Comparison of ENCODE assay signal across 38 cellular contexts in genomic region chr7:314853-315252, GRCh38. TPM values are rescaled to one million over a fixed set of nuclear protein-coding genes. Genes with fewer than 3 reads are reported as not detected.
"Had no signal": no experiment of that assay in that cellular context is flagged by ENCODE, and none has a peak within 500 bp of the region (broad histone marks: within the 10 kb centered on the region; RNA-seq: fewer than 3 reads in every experiment).

No MANE protein-coding gene starts in this region.

- H3K4me3 Mint-ChIP-seq: activated CD4-positive, alpha-beta memory T cell treated with anti-CD3 and anti-CD28 coated beads, Interleukin-2, amount 10 ng/mL, durations not matched to agents 7 days and 5 days; activated CD4-positive, alpha-beta T cell treated with anti-CD3 and anti-CD28 coated beads for 36 hours; activated CD4-positive, alpha-beta T cell treated with anti-CD3 and anti-CD28 coated beads, Interleukin-2, amount 10 ng/mL, durations not matched to agents 7 days and 5 days; activated CD8-positive, alpha-beta memory T cell treated with anti-CD3 and anti-CD28 coated beads, Interleukin-2, amount 10 ng/mL, durations not matched to agents 7 days and 5 days; activated CD8-positive, alpha-beta T cell treated with anti-CD3 and anti-CD28 coated beads, Interleukin-2, amount 10 ng/mL, durations not matched to agents 7 days and 5 days; activated naive CD4-positive, alpha-beta T cell treated with anti-CD3 and anti-CD28 coated beads, Interleukin-2, amount 10 ng/mL, durations not matched to agents 7 days and 5 days; activated naive CD4-positive, alpha-beta T cell treated with anti-CD3 and anti-CD28 coated beads, Interleukin-2, amount 50 U/mL, for 24 hours; activated naive CD8-positive, alpha-beta T cell; activated naive CD8-positive, alpha-beta T cell treated with anti-CD3 and anti-CD28 coated beads, Interleukin-2, amount 10 ng/mL, durations not matched to agents 7 days and 5 days; activated naive CD8-positive, alpha-beta T cell treated with anti-CD3 and anti-CD28 coated beads, Interleukin-2, amount 50 U/mL, for 24 hours; activated T-cell treated with anti-CD3 and anti-CD28 coated beads, Interleukin-2, amount 50 U/mL, for 24 hours; brain; central memory CD8-positive, alpha-beta T cell; T-cell; T-helper 17 cell; WTC11 had no signal

- H3K4me1 ChIP-seq: ascending aorta had no signal

- DNase-seq: activated CD4-positive, alpha-beta memory T cell treated with anti-CD3 and anti-CD28 coated beads, Interleukin-2, amount 10 ng/mL, durations not matched to agents 7 days and 5 days; activated CD4-positive, alpha-beta T cell treated with anti-CD3 and anti-CD28 coated beads for 1 hour; activated CD4-positive, alpha-beta T cell treated with anti-CD3 and anti-CD28 coated beads for 36 hours; activated CD4-positive, alpha-beta T cell treated with anti-CD3 and anti-CD28 coated beads for 48 hours; activated CD4-positive, alpha-beta T cell treated with anti-CD3 and anti-CD28 coated beads, Interleukin-2, amount 10 ng/mL, durations not matched to agents 7 days and 5 days; activated CD4-positive, alpha-beta T cell treated with anti-CD3 and anti-CD28 coated beads, Interleukin-2, amount 50 U/mL, for 48 hours; activated CD4-positive, CD25-positive, alpha-beta regulatory T cell; activated CD8-positive, alpha-beta memory T cell treated with anti-CD3 and anti-CD28 coated beads for 24 hours; activated CD8-positive, alpha-beta memory T cell treated with anti-CD3 and anti-CD28 coated beads, Interleukin-2, amount 10 ng/mL, durations not matched to agents 7 days and 5 days; activated CD8-positive, alpha-beta memory T cell treated with anti-CD3 and anti-CD28 coated beads, Interleukin-2, amount 50 U/mL, for 48 hours; activated CD8-positive, alpha-beta T cell treated with anti-CD3 and anti-CD28 coated beads, Interleukin-2, amount 10 ng/mL, durations not matched to agents 7 days and 5 days; activated effector memory CD4-positive, alpha-beta T cell treated with Interleukin-2 at 50 U/mL for 16 hours; activated gamma-delta T cell; activated naive CD4-positive, alpha-beta T cell treated with anti-CD3 and anti-CD28 coated beads, Interleukin-2, amount 10 ng/mL, durations not matched to agents 7 days and 5 days; activated naive CD4-positive, alpha-beta T cell treated with Interleukin-2 at 50 U/mL for 16 hours; activated naive CD8-positive, alpha-beta T cell treated with anti-CD3 and anti-CD28 coated beads, Interleukin-2, amount 10 ng/mL, durations not matched to agents 7 days and 5 days; activated naive CD8-positive, alpha-beta T cell treated with anti-CD3 and anti-CD28 coated beads, Interleukin-2, amount 50 U/mL, for 24 hours; activated T-cell treated with anti-CD3 and anti-CD28 coated beads, Interleukin-2, amount 50 U/mL, for 24 hours; activated T-cell treated with anti-CD3 and anti-CD28 coated beads, Interleukin-2, amount 50 U/mL, for 48 hours; amygdala; caudate nucleus; cerebellar nuclear complex; T-cell; T-helper 17 cell; WERI-Rb-1 had no signal

- ATAC-seq: activated CD4-positive, alpha-beta T cell treated with anti-CD3 and anti-CD28 coated beads for 36 hours; activated CD4-positive, CD25-positive, alpha-beta regulatory T cell treated with anti-CD3 and anti-CD28 coated beads, Interleukin-2, amount 50 U/mL, for 24 hours; activated CD8-positive, alpha-beta memory T cell treated with anti-CD3 and anti-CD28 coated beads, Interleukin-2, amount 10 ng/mL, durations not matched to agents 7 days and 5 days; activated CD8-positive, alpha-beta T cell treated with anti-CD3 and anti-CD28 coated beads, Interleukin-2, amount 10 ng/mL, durations not matched to agents 7 days and 5 days; activated naive CD8-positive, alpha-beta T cell treated with anti-CD3 and anti-CD28 coated beads, Interleukin-2, amount 50 U/mL, for 24 hours; T-cell; T-helper 17 cell; WTC11 had no signal

- H3K9me3 ChIP-seq: ascending aorta had no signal

- H3K36me3 ChIP-seq: ascending aorta, cardiac muscle cell, WERI-Rb-1 had no signal

- H3K4me3 ChIP-seq: ascending aorta, cardiac muscle cell had no signal

- H3K9me3 Mint-ChIP-seq: activated CD4-positive, alpha-beta memory T cell treated with anti-CD3 and anti-CD28 coated beads, Interleukin-2, amount 10 ng/mL, durations not matched to agents 7 days and 5 days; activated naive CD4-positive, alpha-beta T cell treated with anti-CD3 and anti-CD28 coated beads, Interleukin-2, amount 10 ng/mL, durations not matched to agents 7 days and 5 days; activated naive CD4-positive, alpha-beta T cell treated with anti-CD3 and anti-CD28 coated beads, Interleukin-2, amount 50 U/mL, for 24 hours; activated naive CD8-positive, alpha-beta T cell treated with anti-CD3 and anti-CD28 coated beads, Interleukin-2, amount 10 ng/mL, durations not matched to agents 7 days and 5 days; activated naive CD8-positive, alpha-beta T cell treated with anti-CD3 and anti-CD28 coated beads, Interleukin-2, amount 50 U/mL, for 24 hours; activated T-cell treated with anti-CD3 and anti-CD28 coated beads, Interleukin-2, amount 50 U/mL, for 24 hours; activated T-helper 2 cell treated with anti-CD3 and anti-CD28 coated beads, Interferon-gamma antibody, Interleukin-2, Interleukin-4, amounts not matched to agents 10 μg/mL and 5 μg/mL and 100 μg/mL, durations not matched to agents 14 hours and 24 hours and 36 hours; central memory CD8-positive, alpha-beta T cell had no signal

- H3K27ac Mint-ChIP-seq: activated CD4-positive, alpha-beta memory T cell treated with anti-CD3 and anti-CD28 coated beads, Interleukin-2, amount 10 ng/mL, durations not matched to agents 7 days and 5 days; activated CD4-positive, alpha-beta T cell treated with anti-CD3 and anti-CD28 coated beads for 36 hours; activated CD4-positive, alpha-beta T cell treated with anti-CD3 and anti-CD28 coated beads, Interleukin-2, amount 10 ng/mL, durations not matched to agents 7 days and 5 days; activated CD8-positive, alpha-beta memory T cell treated with anti-CD3 and anti-CD28 coated beads, Interleukin-2, amount 10 ng/mL, durations not matched to agents 7 days and 5 days; activated CD8-positive, alpha-beta T cell treated with anti-CD3 and anti-CD28 coated beads, Interleukin-2, amount 10 ng/mL, durations not matched to agents 7 days and 5 days; activated naive CD4-positive, alpha-beta T cell treated with anti-CD3 and anti-CD28 coated beads, Interleukin-2, amount 10 ng/mL, durations not matched to agents 7 days and 5 days; activated naive CD4-positive, alpha-beta T cell treated with anti-CD3 and anti-CD28 coated beads, Interleukin-2, amount 50 U/mL, for 24 hours; activated naive CD8-positive, alpha-beta T cell; activated naive CD8-positive, alpha-beta T cell treated with anti-CD3 and anti-CD28 coated beads, Interleukin-2, amount 10 ng/mL, durations not matched to agents 7 days and 5 days; activated naive CD8-positive, alpha-beta T cell treated with anti-CD3 and anti-CD28 coated beads, Interleukin-2, amount 50 U/mL, for 24 hours; activated T-cell treated with anti-CD3 and anti-CD28 coated beads, Interleukin-2, amount 50 U/mL, for 24 hours; activated T-helper 2 cell treated with anti-CD3 and anti-CD28 coated beads, Interferon-gamma antibody, Interleukin-2, Interleukin-4, amounts not matched to agents 10 μg/mL and 5 μg/mL and 100 μg/mL, durations not matched to agents 14 hours and 24 hours and 36 hours; brain; T-cell; T-helper 17 cell; WTC11 had no signal

- H3K4me1 Mint-ChIP-seq: activated CD4-positive, alpha-beta T cell treated with anti-CD3 and anti-CD28 coated beads for 36 hours; activated CD4-positive, alpha-beta T cell treated with anti-CD3 and anti-CD28 coated beads, Interleukin-2, amount 10 ng/mL, durations not matched to agents 7 days and 5 days; activated CD8-positive, alpha-beta memory T cell treated with anti-CD3 and anti-CD28 coated beads, Interleukin-2, amount 10 ng/mL, durations not matched to agents 7 days and 5 days; activated naive CD4-positive, alpha-beta T cell treated with anti-CD3 and anti-CD28 coated beads, Interleukin-2, amount 10 ng/mL, durations not matched to agents 7 days and 5 days; activated naive CD4-positive, alpha-beta T cell treated with anti-CD3 and anti-CD28 coated beads, Interleukin-2, amount 50 U/mL, for 24 hours; activated naive CD8-positive, alpha-beta T cell treated with anti-CD3 and anti-CD28 coated beads, Interleukin-2, amount 10 ng/mL, durations not matched to agents 7 days and 5 days; activated naive CD8-positive, alpha-beta T cell treated with anti-CD3 and anti-CD28 coated beads, Interleukin-2, amount 50 U/mL, for 24 hours; central memory CD8-positive, alpha-beta T cell; T-cell; WTC11 had no signal

- H3K27me3 ChIP-seq: ascending aorta had no signal

- H3K36me3 Mint-ChIP-seq: activated CD8-positive, alpha-beta memory T cell treated with anti-CD3 and anti-CD28 coated beads, Interleukin-2, amount 10 ng/mL, durations not matched to agents 7 days and 5 days; activated naive CD4-positive, alpha-beta T cell treated with anti-CD3 and anti-CD28 coated beads, Interleukin-2, amount 10 ng/mL, durations not matched to agents 7 days and 5 days; activated naive CD8-positive, alpha-beta T cell; activated naive CD8-positive, alpha-beta T cell treated with anti-CD3 and anti-CD28 coated beads, Interleukin-2, amount 10 ng/mL, durations not matched to agents 7 days and 5 days; brain; T-cell had no signal

- H3K27ac ChIP-seq: cardiac muscle cell, WERI-Rb-1 had no signal

RNA-seq across cellular contexts. Expression of gene FOXL3, which starts 24.9 kb away (rescaled TPM):
- total RNA-seq: activated CD4-positive, alpha-beta memory T cell treated with anti-CD3 and anti-CD28 coated beads, Interleukin-2, amount 10 ng/mL, durations not matched to agents 7 days and 5 days; activated CD4-positive, alpha-beta T cell treated with anti-CD3 and anti-CD28 coated beads for 36 hours; activated CD4-positive, alpha-beta T cell treated with anti-CD3 and anti-CD28 coated beads, Interleukin-2, amount 10 ng/mL, durations not matched to agents 7 days and 5 days; activated CD8-positive, alpha-beta memory T cell treated with anti-CD3 and anti-CD28 coated beads, Interleukin-2, amount 10 ng/mL, durations not matched to agents 7 days and 5 days; activated CD8-positive, alpha-beta T cell treated with anti-CD3 and anti-CD28 coated beads, Interleukin-2, amount 10 ng/mL, durations not matched to agents 7 days and 5 days; activated naive CD8-positive, alpha-beta T cell treated with anti-CD3 and anti-CD28 coated beads, Interleukin-2, amount 10 ng/mL, durations not matched to agents 7 days and 5 days; activated T-helper 2 cell treated with anti-CD3 and anti-CD28 coated beads, Interferon-gamma antibody, Interleukin-2, Interleukin-4, amounts not matched to agents 10 μg/mL and 5 μg/mL and 100 μg/mL, durations not matched to agents 14 hours and 24 hours and 36 hours; ascending aorta; bronchial epithelial cell; cardiac muscle cell; T-cell; T-helper 1 cell treated with Interleukin-12 subunit alpha and Interleukin-12 subunit beta and Interleukin-4 antibody, amounts not matched to agents 30 ng/mL and 1 ng/mL, for 36 hours; T-helper 17 cell; T-helper 2 cell treated with Interferon-gamma antibody and Interleukin-4, amounts not matched to agents 100 ng/mL and 5 ng/mL, for 36 hours; WTC11 had no signal
- polyA plus RNA-seq: adipose tissue, cardiac muscle cell had no signal
